Comparison of ENCODE assay signal across 8 cellular contexts in genomic region chr11:67265633-67266423, GRCh38. TPM values are rescaled to one million over a fixed set of nuclear protein-coding genes. Genes with fewer than 3 reads are reported as not detected.
DNase-seq lines count a peak whose midpoint lies in the region; ATAC-seq and TF ChIP-seq lines count a peak whose summit lies in the region.

No MANE protein-coding gene starts in this region.

- POLR2A ChIA-PET in Panc1 (lab: Charles Lee), result interaction anchor here (0.6 kb wide), 1 partner anchor 60 kb away, joined by 3 read pairs; no protein-coding TSS in a partner anchor

- CTCF ChIA-PET in Panc1 (lab: Charles Lee), result interaction anchor here (0.6 to 2.1 kb wide), 3 partner anchors 14 to 87 kb away, joined by 3 to 9 read pairs (median 3); no protein-coding TSS in a partner anchor

- TF ChIP-seq CTCF in Panc1 (IDR thresholded peaks at IDR 0.05), result peak; percentile 94; the same call in 1 of the 2 replicates
- TF ChIP-seq CTCF in foreskin fibroblast (IDR thresholded peaks at IDR 0.05; ENCODE audit: low read depth, low read length), result peak; percentile 54
- peak; percentile 67 to 86 (median 72) for TF ChIP-seq CTCF in transverse colon (IDR thresholded peaks at IDR 0.05)

- no TSS peak for BruUV-seq in Panc1 (replicated peaks; lab: Mats Ljungman, UMichigan)

- TF ChIP-seq EP300 in transverse colon (IDR thresholded peaks at IDR 0.05; ENCODE audit: low read depth), result no peak

- ATAC-seq in HG03280 (IDR thresholded peaks at IDR 0.05; ENCODE audit: unreplicated experiment) (peak; percentile 61), Panc1 (peak; percentile 83)

- 29 to 80% methylated on average over 1 to 18 of the region's 47 CpGs for WGBS in transverse colon (ENCODE audit: low coverage in 1 of 2), 2 donors

- H3K4me1 ChIP-seq in Panc1 (ENCODE audit: control insufficient read depth, insufficient read depth, low read length), result peaks cover 48% of the 10 kb centered on the region
- peaks cover 40% of the 10 kb centered on the region for H3K4me1 ChIP-seq in neuron (ENCODE audit: insufficient read depth, low read length)
- H3K4me1 ChIP-seq in transverse colon, result peaks cover 45 to 70% (median 63%) of the 10 kb centered on the region in 4 donors

- H3K4me3 ChIP-seq in Panc1 (ENCODE audit: low read depth in 2 of 2, low read length in 2 of 2) (peak overlapping the region in 1 of 2 experiments; percentile 37; a peak in 2 of 4 replicates), foreskin fibroblast (ENCODE audit: low read depth in 1 of 2, low read length in 2 of 2) (peak overlapping the region; percentile 12 to 39), neuron (ENCODE audit: low read length) (peak overlapping the region; percentile 50), transverse colon (no peak overlapping the region)

- no peak for TF ChIP-seq POLR2A in transverse colon (IDR thresholded peaks at IDR 0.05)

- H3K9me3 ChIP-seq in Panc1 (ENCODE audit: control insufficient read depth, insufficient read depth, low read depth, low read length) (no peaks in the 10 kb centered on the region), neuron (ENCODE audit: low read length) (no peaks in the 10 kb centered on the region), transverse colon (no peaks in the 10 kb centered on the region)

- no peak overlapping the region for H2AFZ ChIP-seq in neuron (ENCODE audit: low read depth, low read length)

- H3K27me3 ChIP-seq in Panc1 (ENCODE audit: control insufficient read depth, insufficient read depth, low read length) (no peaks in the 10 kb centered on the region), neuron (ENCODE audit: insufficient read depth, low read length) (no peaks in the 10 kb centered on the region), transverse colon (no peaks in the 10 kb centered on the region)

- intact Hi-C loops in Panc1 (cut with micrococcal nuclease; ENCODE audit: unreplicated experiment) (loop anchor here (2.0 to 10.0 kb wide), 2 partner anchors 51 to 119 kb away; no protein-coding TSS in a partner anchor), transverse colon (cut with DNase I; ENCODE audit: low total_unique reads) (loop anchor here (2.0 kb wide), 1 partner anchor 51 kb away; no protein-coding TSS in a partner anchor)

- peak overlapping the region; percentile 64 for H3K27ac ChIP-seq in Panc1 (ENCODE audit: low read length)
- peak overlapping the region; percentile 68 to 78 (median 74) for H3K27ac ChIP-seq in transverse colon

- DNase-seq in NCI-H1417 (lab: John Stamatoyannopoulos, UW), result peak; percentile 75 to 79 (median 78)
- no peak for DNase-seq in NCI-H1417 treated with DMSO at 0.1 percent for 48 hours (lab: John Stamatoyannopoulos, UW)
- no peak for DNase-seq in Panc1 (ENCODE audit: low read depth, low spot score)
- DNase-seq in activated T-helper 9 cell treated with anti-CD3 and anti-CD28 coated beads, Interleukin-2, amount 50 U/mL, for 16 hours (ENCODE audit: low read depth), result peak; percentile 73
- DNase-seq in foreskin fibroblast, result peak; percentile 43 to 85
- DNase-seq in transverse colon, result peak; percentile 85

- no peaks in the 10 kb centered on the region; the same call in 1 of the 2 replicates for H3K36me3 ChIP-seq in Panc1 (ENCODE audit: control insufficient read depth, insufficient read depth, low read length)
- peaks cover 11% of the 10 kb centered on the region for H3K36me3 ChIP-seq in neuron (ENCODE audit: insufficient read depth, low read length)
- H3K36me3 ChIP-seq in transverse colon, result no peaks in the 10 kb centered on the region

- in situ Hi-C loops in Panc1 (cut with HindIII; ENCODE audit: low pct_unique_long_range_greater_than_20kb, low sequenced_read_pairs), result no loop called here
- in situ Hi-C loops in transverse colon (cut with MboI; ENCODE audit: low pct_ligation_motif_present in 1 of 4, low pct_unique_long_range_greater_than_20kb in 1 of 4, low sequenced_read_pairs in 3 of 4), result loop anchor here in 2 of 4 donors (5.0 to 25.0 kb wide), 2 partner anchors 51 to 121 kb away; partner anchors contain the start of gene RAD9A (in 1 of the 2)

RNA-seq across cellular contexts. Expression of gene GRK2, which starts 0.4 kb away (rescaled TPM):
- 103 TPM for total RNA-seq in Panc1 (2021; ENCODE audit: unreplicated experiment)
- 192 TPM for polyA plus RNA-seq in Panc1 (2012; ENCODE audit: insufficient read length)
- total RNA-seq in transverse colon, result 100 to 1,000 TPM; 104 to 294 (median 160) TPM

RNA-seq across cellular contexts. Expression of gene ANKRD13D, which starts 23.3 kb away (rescaled TPM):
- total RNA-seq in Panc1 (2021; ENCODE audit: unreplicated experiment) (76.5 TPM), transverse colon (100 to 1,000 TPM in 1 of 4 donors, 10 to 100 TPM in 3; 19.7 to 194 (median 54.5) TPM)
- polyA plus RNA-seq in Panc1 (2012; ENCODE audit: insufficient read length), result 55.6 TPM

RNA-seq across cellular contexts. Expression of gene SSH3, which starts 37.5 kb away (rescaled TPM):
- total RNA-seq in Panc1 (2021; ENCODE audit: unreplicated experiment) (79.8 TPM), transverse colon (100 to 1,000 TPM in 2 of 4 donors, 10 to 100 TPM in 2; 73.0 to 174 (median 123) TPM)
- 82.6 TPM for polyA plus RNA-seq in Panc1 (2012; ENCODE audit: insufficient read length)

Comparison
In these comparisons a context has a peak if more than half of its experiments do, and no peak if none do; other contexts are left out.
1. DNase-seq: peak in NCI-H1417 (3 of 3), activated T-helper 9 cell treated with anti-CD3 and anti-CD28 coated beads, Interleukin-2, amount 50 U/mL, for 16 hours (single experiment), foreskin fibroblast (2 of 2) and transverse colon (single experiment); none in NCI-H1417 treated with DMSO at 0.1 percent for 48 hours (single experiment) and Panc1 (single experiment).
2. H3K4me3 ChIP-seq: peak in foreskin fibroblast (2 of 2) and neuron (single experiment); none in transverse colon (0 of 4).
3. Peak in every context shown above with its lines, with median percentiles within 50 percentile points of each other: CTCF ChIP-seq.